In the genomic region with DNA sequence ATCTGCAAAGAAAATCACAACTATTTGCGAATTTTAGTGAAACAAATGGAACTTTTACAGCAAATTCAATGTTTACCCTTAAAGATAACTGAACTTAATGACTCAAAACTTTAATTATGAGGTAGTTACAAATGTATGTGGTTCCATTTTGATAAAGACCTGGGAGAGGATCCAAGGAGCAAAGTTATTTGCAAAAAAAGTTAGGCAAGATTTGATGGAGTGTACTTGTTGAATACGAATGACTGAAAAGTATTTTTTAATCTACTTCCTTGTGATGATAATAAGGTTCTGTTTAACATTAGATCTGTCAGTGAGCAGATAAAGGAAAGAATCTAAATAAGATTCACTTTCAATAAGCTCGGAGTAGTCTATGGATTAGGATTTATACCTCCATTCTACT, we compare ENCODE assay signal across 21 cellular contexts.
"Had no signal": no experiment of that assay in that cellular context is flagged by ENCODE, and none has a peak within 500 bp of the region (broad histone marks: within the 10 kb centered on the region; RNA-seq: fewer than 3 reads in every experiment).

No MANE protein-coding gene starts in this region.

- DNase-seq: effector memory CD4-positive, alpha-beta T cell; foreskin melanocyte; head of caudate nucleus; hippocampal formation; kidney glomerular epithelial cell; mammary epithelial cell; mucosa of descending colon; naive thymus-derived CD8-positive, alpha-beta T cell; psoas muscle; retina; right lobe of liver; spleen; stimulated activated CD4-positive, alpha-beta T cell treated with anti-CD3 and anti-CD28 coated beads, Interleukin-15, amount 100 ng/mL, for 24 hours; stimulated activated CD4-positive, alpha-beta T cell treated with anti-CD3 and anti-CD28 coated beads, Interleukin-1b, Interleukin-23, amount 100 ng/mL, for 48 hours; stimulated activated CD4-positive, alpha-beta T cell treated with anti-CD3 and anti-CD28 coated beads, Interleukin-4, amount 100 ng/mL, for 24 hours; stimulated activated naive CD8-positive, alpha-beta T cell treated with anti-CD3 and anti-CD28 coated beads, Interleukin-15, amount 100 ng/mL, for 72 hours; testis had no signal

- H3K27me3 ChIP-seq: neutrophil, right lobe of liver, spleen, testis, tibial nerve had no signal

- ATAC-seq: esophagus mucosa; mucosa of descending colon; naive thymus-derived CD8-positive, alpha-beta T cell; psoas muscle; stimulated activated memory B cell treated with anti-CD40 and anti-IgM and Interleukin-4, amounts not matched to agents 10 μg/mL and 1 μg/mL and 100 μg/mL, for 72 hours; stimulated activated naive CD8-positive, alpha-beta T cell treated with anti-CD3 and anti-CD28 coated beads, Interleukin-15, amount 100 ng/mL, for 72 hours had no signal

- H3K4me1 ChIP-seq: psoas muscle, right lobe of liver, spleen, testis, tibial nerve had no signal

- H3K9me3 ChIP-seq: mucosa of descending colon, neutrophil, psoas muscle, right lobe of liver, testis, tibial nerve had no signal

- H3K4me3 ChIP-seq: mucosa of descending colon, psoas muscle, right lobe of liver, spleen, testis, tibial nerve had no signal

- H3K36me3 ChIP-seq: neutrophil, right lobe of liver, spleen, tibial nerve had no signal

- H3K27ac ChIP-seq: neutrophil, psoas muscle, right lobe of liver, spleen, testis, tibial nerve had no signal
